10 cellular contexts compared by ENCODE assay signal in the genomic region with DNA sequence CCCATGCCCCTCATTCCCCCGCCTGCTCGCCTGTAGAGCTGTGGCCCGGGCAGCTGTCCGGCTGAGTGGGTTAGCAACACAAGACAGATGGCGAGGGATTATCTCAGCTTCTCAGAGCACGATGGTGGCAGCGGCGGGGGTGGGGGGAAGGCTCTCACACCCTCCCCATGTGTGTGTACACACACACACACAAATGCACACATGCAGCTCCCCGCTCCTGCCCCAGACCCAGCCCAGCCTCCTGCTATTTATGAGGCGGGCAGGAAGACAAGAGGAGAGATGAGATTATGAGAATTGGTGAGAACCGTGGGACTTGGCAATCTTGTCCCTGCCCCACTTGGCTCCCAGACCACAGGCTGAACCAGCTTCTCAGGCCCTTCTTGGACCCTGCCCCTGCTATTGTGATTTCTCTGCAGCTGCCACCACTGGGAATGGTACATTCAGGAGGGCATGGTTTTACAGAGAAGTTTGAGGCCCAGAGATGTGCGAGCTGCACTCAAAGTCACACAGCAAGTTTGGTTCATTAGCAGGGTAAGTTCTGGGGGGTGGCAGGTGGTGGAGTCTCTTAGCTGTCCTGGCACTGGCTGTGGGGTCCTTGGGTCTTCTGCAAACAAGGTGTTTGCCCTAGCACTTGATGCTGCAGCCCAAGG. TPM values are rescaled to one million over a fixed set of nuclear protein-coding genes. Genes with fewer than 3 reads are reported as not detected.
DNase-seq lines count a peak whose midpoint lies in the region; ATAC-seq and TF ChIP-seq lines count a peak whose summit lies in the region.
"Had no signal": no experiment of that assay in that cellular context is flagged by ENCODE, and none has a peak within 500 bp of the region (broad histone marks: within the 10 kb centered on the region; RNA-seq: fewer than 3 reads in every experiment).

No MANE protein-coding gene starts in this region.

- H3K4me3 ChIP-seq in SK-N-SH (ENCODE audit: low read depth in 2 of 2, low read length in 1 of 2), result no peak overlapping the region

- POLR2A ChIA-PET in SK-N-SH (lab: Yijun Ruan, JAX), result interaction anchor here (1.0 to 1.1 kb wide), 2 partner anchors 19 to 34 kb away, joined by 3 read pairs; no protein-coding TSS in a partner anchor

- peaks cover 8% of the 10 kb centered on the region for H3K27me3 Mint-ChIP-seq in activated T-helper 17 cell treated with anti-CD3 and anti-CD28 coated beads, Interleukin-2, amount 50 U/mL, for 72 hours

- no peaks in the 10 kb centered on the region for H4K20me1 ChIP-seq in SK-N-SH (ENCODE audit: insufficient read depth)

- no peak for DNase-seq in SK-N-SH
- DNase-seq: NCI-H1417 treated with DMSO at 0.1 percent for 48 hours had no signal

- no peaks in the 10 kb centered on the region for H3K36me3 ChIP-seq in SK-N-SH (replicated peaks in 1 of 2; ENCODE audit: control insufficient read depth in 1 of 2, insufficient read depth in 2 of 2, low read length in 1 of 2)

- H3K27me3 ChIP-seq in SK-N-SH (ENCODE audit: insufficient read depth) (no peaks in the 10 kb centered on the region), layer of hippocampus (ENCODE audit: control insufficient read depth, insufficient read depth, low read length) (peaks cover 2% of the 10 kb centered on the region)

- H2AFZ ChIP-seq in SK-N-SH (ENCODE audit: low read depth), result no peak overlapping the region

- H3K4me1 Mint-ChIP-seq in activated T-helper 17 cell treated with anti-CD3 and anti-CD28 coated beads, Interleukin-2, amount 50 U/mL, for 72 hours, result peaks cover 10% of the 10 kb centered on the region

- TF ChIP-seq RAD21 in SK-N-SH (IDR thresholded peaks at IDR 0.05; ENCODE audit: low read length), result no peak

- H3K4me3 Mint-ChIP-seq in activated T-helper 17 cell treated with anti-CD3 and anti-CD28 coated beads, Interleukin-2, amount 50 U/mL, for 72 hours, result no peak overlapping the region

- H3K27ac Mint-ChIP-seq in activated T-helper 17 cell treated with anti-CD3 and anti-CD28 coated beads, Interleukin-2, amount 50 U/mL, for 72 hours, result peak overlapping the region; percentile 21

- peak overlapping the region; percentile 56 for H3K4me2 ChIP-seq in SK-N-SH

- ATAC-seq in SK-N-SH treated with all-trans-retinoic acid at 6 μM for 48 hours (no peak), HG02763 (IDR thresholded peaks at IDR 0.05; ENCODE audit: unreplicated experiment) (no peak), HG02759 (IDR thresholded peaks at IDR 0.05; ENCODE audit: unreplicated experiment) (no peak), HG03097 (IDR thresholded peaks at IDR 0.05; ENCODE audit: low FRiP score, unreplicated experiment) (no peak)
- no peak for ATAC-seq in activated T-helper 17 cell treated with anti-CD3 and anti-CD28 coated beads, Interleukin-2, amount 50 U/mL, for 72 hours (replicated peaks)

- 87% methylated on average over 8 of the region's 12 CpGs for WGBS in SK-N-SH (ENCODE audit: low lambda C conversion rate)

- peaks cover 29 to 33% of the 10 kb centered on the region in 2 experiments; a peak in 3 of 4 replicates for H3K4me1 ChIP-seq in SK-N-SH (ENCODE audit: control insufficient read depth in 1 of 2, insufficient read depth in 2 of 2, low read depth in 1 of 2, low read length in 1 of 2)

- no peaks in the 10 kb centered on the region for H3K36me3 Mint-ChIP-seq in activated T-helper 17 cell treated with anti-CD3 and anti-CD28 coated beads, Interleukin-2, amount 50 U/mL, for 72 hours (ENCODE audit: low read depth)

- H3K9me3 ChIP-seq in SK-N-SH, result no peaks in the 10 kb centered on the region

- no peak for TF ChIP-seq CTCF in SK-N-SH (IDR thresholded peaks at IDR 0.05)

- CTCF ChIA-PET in SK-N-SH (lab: Yijun Ruan, JAX), result interaction anchor here (0.8 to 4.2 kb wide), 4 partner anchors 15 to 85 kb away, joined by 3 to 24 read pairs (median 3); no protein-coding TSS in a partner anchor

- H3K9me2 ChIP-seq in SK-N-SH, result no peaks in the 10 kb centered on the region

- H3K9ac ChIP-seq in SK-N-SH, result no peak overlapping the region

- no peak for TF ChIP-seq EP300 in SK-N-SH (IDR thresholded peaks at IDR 0.05; ENCODE audit: borderline replicate concordance in 1 of 2, low read depth in 1 of 2, low read length in 1 of 2)

- H3K9me3 Mint-ChIP-seq in activated T-helper 17 cell treated with anti-CD3 and anti-CD28 coated beads, Interleukin-2, amount 50 U/mL, for 72 hours, result no peaks in the 10 kb centered on the region

- peaks cover 17% of the 10 kb centered on the region for H3F3A ChIP-seq in SK-N-SH (replicated peaks; ENCODE audit: insufficient read depth)

- no peaks in the 10 kb centered on the region for H3K79me2 ChIP-seq in SK-N-SH (ENCODE audit: insufficient read depth)

- peak overlapping the region in 1 of 2 experiments; percentile 69; a peak in 2 of 4 replicates for H3K27ac ChIP-seq in SK-N-SH (ENCODE audit: low read depth in 2 of 2, low read length in 1 of 2)
- H3K27ac ChIP-seq in layer of hippocampus (ENCODE audit: low read depth, low read length), result peak overlapping the region; percentile 72
- H3K27ac ChIP-seq in temporal lobe (ENCODE audit: low read depth, low read length), result peak overlapping the region; percentile 92

TF ChIP-seq in SK-N-SH, 30 proteins besides CTCF, POLR2A, EP300 and RAD21:
- no peak for TF ChIP-seq RXRA (IDR thresholded peaks at IDR 0.05; ENCODE audit: borderline replicate concordance, low read depth)
- TF ChIP-seq, protein P1, sequence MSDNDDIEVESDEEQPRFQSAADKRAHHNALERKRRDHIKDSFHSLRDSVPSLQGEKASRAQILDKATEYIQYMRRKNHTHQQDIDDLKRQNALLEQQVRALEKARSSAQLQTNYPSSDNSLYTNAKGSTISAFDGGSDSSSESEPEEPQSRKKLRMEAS (IDR thresholded peaks at IDR 0.05; ENCODE audit: low read depth), result no peak
- TF ChIP-seq, protein P2, sequence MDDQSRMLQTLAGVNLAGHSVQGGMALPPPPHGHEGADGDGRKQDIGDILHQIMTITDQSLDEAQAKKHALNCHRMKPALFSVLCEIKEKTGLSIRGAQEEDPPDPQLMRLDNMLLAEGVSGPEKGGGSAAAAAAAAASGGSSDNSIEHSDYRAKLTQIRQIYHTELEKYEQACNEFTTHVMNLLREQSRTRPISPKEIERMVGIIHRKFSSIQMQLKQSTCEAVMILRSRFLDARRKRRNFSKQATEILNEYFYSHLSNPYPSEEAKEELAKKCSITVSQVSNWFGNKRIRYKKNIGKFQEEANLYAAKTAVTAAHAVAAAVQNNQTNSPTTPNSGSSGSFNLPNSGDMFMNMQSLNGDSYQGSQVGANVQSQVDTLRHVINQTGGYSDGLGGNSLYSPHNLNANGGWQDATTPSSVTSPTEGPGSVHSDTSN (IDR thresholded peaks at IDR 0.05), result no peak
- TF ChIP-seq EZH2phosphoT487 (IDR thresholded peaks at IDR 0.05; ENCODE audit: borderline replicate concordance, low read depth), result no peak
- TF ChIP-seq USF2 (IDR thresholded peaks at IDR 0.05; ENCODE audit: borderline replicate concordance, low read depth, low read length), result no peak
- no peak for TF ChIP-seq NRF1 (IDR thresholded peaks at IDR 0.05; ENCODE audit: low read depth, low read length)
- no peak for TF ChIP-seq POLR2AphosphoS5 (IDR thresholded peaks at IDR 0.05; ENCODE audit: low read depth, low read length)

TF ChIP-seq in SK-N-SH treated with all-trans-retinoic acid at 6 μM for 48 hours, 23 proteins besides CTCF, POLR2A, EP300 and RAD21:
- no peak for TF ChIP-seq SNAI2 (CRISPR knock-in tag; IDR thresholded peaks at IDR 0.05)
- no peak for TF ChIP-seq BACH2 (CRISPR knock-in tag; IDR thresholded peaks at IDR 0.05; ENCODE audit: borderline replicate concordance)
- no peak for TF ChIP-seq OSR1 (CRISPR knock-in tag; IDR thresholded peaks at IDR 0.05)
- TF ChIP-seq TCF4 (CRISPR knock-in tag; IDR thresholded peaks at IDR 0.05; ENCODE audit: borderline replicate concordance), result no peak
- TF ChIP-seq, protein P3, sequence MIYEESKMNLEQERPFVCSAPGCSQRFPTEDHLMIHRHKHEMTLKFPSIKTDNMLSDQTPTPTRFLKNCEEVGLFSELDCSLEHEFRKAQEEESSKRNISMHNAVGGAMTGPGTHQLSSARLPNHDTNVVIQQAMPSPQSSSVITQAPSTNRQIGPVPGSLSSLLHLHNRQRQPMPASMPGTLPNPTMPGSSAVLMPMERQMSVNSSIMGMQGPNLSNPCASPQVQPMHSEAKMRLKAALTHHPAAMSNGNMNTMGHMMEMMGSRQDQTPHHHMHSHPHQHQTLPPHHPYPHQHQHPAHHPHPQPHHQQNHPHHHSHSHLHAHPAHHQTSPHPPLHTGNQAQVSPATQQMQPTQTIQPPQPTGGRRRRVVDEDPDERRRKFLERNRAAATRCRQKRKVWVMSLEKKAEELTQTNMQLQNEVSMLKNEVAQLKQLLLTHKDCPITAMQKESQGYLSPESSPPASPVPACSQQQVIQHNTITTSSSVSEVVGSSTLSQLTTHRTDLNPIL (CRISPR knock-in tag; IDR thresholded peaks at IDR 0.05; ENCODE audit: low read depth), result no peak
- no peak for TF ChIP-seq ZFP30 (CRISPR knock-in tag; IDR thresholded peaks at IDR 0.05)
- no peak for TF ChIP-seq ZC3H10 (CRISPR knock-in tag; IDR thresholded peaks at IDR 0.05)
TF ChIP-seq in SK-N-SH treated with all-trans-retinoic acid at 6 μM for 48 hours: peak in this region for 0.

RNA-seq across cellular contexts. Expression of gene PSD2, which starts 51.0 kb away (rescaled TPM):
- 0.15 TPM in 2 replicates for polyA plus RNA-seq in SK-N-SH (2012; rRNA removed)
- polyA plus RNA-seq in SK-N-SH (2012; cell fraction: cytosol; rRNA removed), result 0.09 and 0.13 TPM in 2 replicates
- polyA plus RNA-seq in SK-N-SH (2012; cell fraction: nucleus; rRNA removed), result 0.62 and 0.63 TPM in 2 replicates
- total RNA-seq in activated T-helper 17 cell treated with anti-CD3 and anti-CD28 coated beads, Interleukin-2, amount 50 U/mL, for 72 hours, result not detected
- total RNA-seq in temporal lobe, result 31.2 TPM
- total RNA-seq: PC-3 had no signal

Comparison
In these comparisons a context has a peak if more than half of its experiments do, and no peak if none do; other contexts are left out.
1. RNA of gene PSD2, which starts 51.0 kb away (total RNA-seq): 31.2 TPM in temporal lobe (single experiment); not detected in activated T-helper 17 cell treated with anti-CD3 and anti-CD28 coated beads, Interleukin-2, amount 50 U/mL, for 72 hours; every median in the first group is over 10 times any median in the second.